In the genomic region with DNA sequence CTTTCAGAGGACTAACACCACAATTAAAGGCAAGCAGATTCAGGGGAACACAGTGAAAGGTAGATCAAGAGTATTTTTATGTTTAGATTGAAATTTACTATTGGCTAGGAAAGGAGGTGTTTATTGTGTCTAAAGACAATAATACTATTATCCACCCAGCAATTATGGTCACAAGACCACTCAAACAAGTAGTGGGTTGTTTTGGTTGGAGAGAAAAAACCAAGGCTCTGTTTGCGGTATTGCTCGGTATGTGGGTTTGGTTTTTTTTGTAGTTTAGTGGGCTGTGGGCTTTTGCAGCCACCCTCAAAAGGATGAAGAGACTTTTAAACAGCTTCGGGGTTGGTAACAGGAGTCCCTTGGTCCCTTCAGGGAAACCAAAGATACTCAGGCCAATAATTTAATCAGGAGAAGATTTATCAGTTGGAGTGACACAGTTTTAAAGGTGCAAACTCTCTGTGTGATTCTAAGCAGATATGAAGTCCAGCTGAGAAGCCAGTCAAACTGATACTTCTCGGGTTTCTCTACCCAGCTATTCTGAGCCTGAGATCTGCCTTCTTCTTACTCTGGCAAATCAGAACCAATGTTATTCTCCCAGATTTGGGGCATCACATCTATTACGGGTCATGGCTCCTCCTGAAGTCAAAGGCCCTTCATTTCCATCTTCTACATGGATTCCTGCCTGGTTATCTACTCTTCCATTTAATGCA, we compare ENCODE assay signal across 17 cellular contexts. TPM values are rescaled to one million over a fixed set of nuclear protein-coding genes. Genes with fewer than 3 reads are reported as not detected.
A peak's percentile ranks its signal among the peaks of the same experiment; 100 is the strongest.
DNase-seq lines count a peak whose midpoint lies in the region; ATAC-seq lines count a peak whose summit lies in the region.
"Had no signal": no experiment of that assay in that cellular context is flagged by ENCODE, and none has a peak within 500 bp of the region (broad histone marks: within the 10 kb centered on the region; RNA-seq: fewer than 3 reads in every experiment).

No MANE protein-coding gene starts in this region.

- no peak overlapping the region for H3K27ac Mint-ChIP-seq in activated CD4-positive, alpha-beta T cell treated with anti-CD3 and anti-CD28 coated beads for 36 hours
- H3K27ac Mint-ChIP-seq: mesothelial cell of epicardium; stimulated activated naive B cell treated with anti-CD40 and anti-IgM and Interleukin-4, amounts not matched to agents 10 μg/mL and 1 μg/mL and 100 μg/mL, for 72 hours had no signal

- DNase-seq in left kidney (ENCODE audit: low read depth, low spot score) = peak; percentile 14
- no peak for DNase-seq in activated CD4-positive, alpha-beta T cell treated with anti-CD3 and anti-CD28 coated beads for 36 hours
- no peak for DNase-seq in stimulated activated naive CD8-positive, alpha-beta T cell treated with anti-CD3 and anti-CD28 coated beads, Interleukin-15, Interleukin-2, amounts not matched to agents 100 U/mL and 50 U/mL, for 24 hours
- DNase-seq in activated CD4-positive, alpha-beta T cell treated with anti-CD3 and anti-CD28 coated beads for 48 hours = no peak
- DNase-seq in activated CD4-positive, alpha-beta T cell treated with anti-CD3 and anti-CD28 coated beads, Interleukin-2, amount 50 U/mL, for 4 hours = no peak
- DNase-seq: colonic mucosa; NCI-H345; psoas muscle; stimulated activated CD4-positive, alpha-beta T cell treated with anti-CD3 and anti-CD28 coated beads, Interleukin-1b, Interleukin-23, amount 100 ng/mL, for 48 hours; stimulated activated naive B cell treated with anti-CD40 and anti-IgM and Interleukin-4, amounts not matched to agents 10 μg/mL and 1 μg/mL and 100 μg/mL, for 72 hours; T-helper 9 cell had no signal

- no peak overlapping the region for H3K4me3 Mint-ChIP-seq in activated CD4-positive, alpha-beta T cell treated with anti-CD3 and anti-CD28 coated beads for 36 hours
- H3K4me3 Mint-ChIP-seq: mesothelial cell of epicardium; stimulated activated naive B cell treated with anti-CD40 and anti-IgM and Interleukin-4, amounts not matched to agents 10 μg/mL and 1 μg/mL and 100 μg/mL, for 72 hours had no signal

- CTCF ChIA-PET in activated CD4-positive, alpha-beta T cell treated with anti-CD3 and anti-CD28 coated beads for 36 hours (lab: Charles Lee) = no interaction called here

- intact Hi-C loops in activated CD4-positive, alpha-beta T cell treated with anti-CD3 and anti-CD28 coated beads for 36 hours (cut with DNase I, micrococcal nuclease) = no loop called here

- H3K27me3 Mint-ChIP-seq in activated CD4-positive, alpha-beta T cell treated with anti-CD3 and anti-CD28 coated beads for 36 hours = no peaks in the 10 kb centered on the region
- H3K27me3 Mint-ChIP-seq: stimulated activated naive B cell treated with anti-CD40 and anti-IgM and Interleukin-4, amounts not matched to agents 10 μg/mL and 1 μg/mL and 100 μg/mL, for 72 hours had no signal

- no peaks in the 10 kb centered on the region for H3K4me1 Mint-ChIP-seq in activated CD4-positive, alpha-beta T cell treated with anti-CD3 and anti-CD28 coated beads for 36 hours
- H3K4me1 Mint-ChIP-seq: mesothelial cell of epicardium; stimulated activated naive B cell treated with anti-CD40 and anti-IgM and Interleukin-4, amounts not matched to agents 10 μg/mL and 1 μg/mL and 100 μg/mL, for 72 hours had no signal

- no peaks in the 10 kb centered on the region for H3K9me3 Mint-ChIP-seq in activated CD4-positive, alpha-beta T cell treated with anti-CD3 and anti-CD28 coated beads for 36 hours (ENCODE audit: low read depth)
- H3K9me3 Mint-ChIP-seq: mesothelial cell of epicardium; stimulated activated naive B cell treated with anti-CD40 and anti-IgM and Interleukin-4, amounts not matched to agents 10 μg/mL and 1 μg/mL and 100 μg/mL, for 72 hours had no signal

- POLR2A ChIA-PET in activated CD4-positive, alpha-beta T cell treated with anti-CD3 and anti-CD28 coated beads for 36 hours (lab: Charles Lee) = no interaction called here

- peak; percentile 47 for ATAC-seq in GM18873 (IDR thresholded peaks at IDR 0.05; ENCODE audit: low FRiP score, unreplicated experiment)
- peak; percentile 64 for ATAC-seq in GM21717 (IDR thresholded peaks at IDR 0.05; ENCODE audit: unreplicated experiment)
- peak; percentile 55 for ATAC-seq in HG03175 (IDR thresholded peaks at IDR 0.05; ENCODE audit: unreplicated experiment)
- no peak for ATAC-seq in activated CD4-positive, alpha-beta T cell treated with anti-CD3 and anti-CD28 coated beads for 36 hours
- no peak for ATAC-seq in stimulated activated naive CD8-positive, alpha-beta T cell treated with anti-CD3 and anti-CD28 coated beads, Interleukin-15, Interleukin-2, amounts not matched to agents 100 U/mL and 50 U/mL, for 24 hours
- ATAC-seq: psoas muscle; stimulated activated naive B cell treated with anti-CD40 and anti-IgM and Interleukin-4, amounts not matched to agents 10 μg/mL and 1 μg/mL and 100 μg/mL, for 72 hours had no signal

- H3K36me3 Mint-ChIP-seq in activated CD4-positive, alpha-beta T cell treated with anti-CD3 and anti-CD28 coated beads for 36 hours (ENCODE audit: low read depth) = no peaks in the 10 kb centered on the region
- H3K36me3 Mint-ChIP-seq: mesothelial cell of epicardium; stimulated activated naive B cell treated with anti-CD40 and anti-IgM and Interleukin-4, amounts not matched to agents 10 μg/mL and 1 μg/mL and 100 μg/mL, for 72 hours had no signal

RNA-seq across cellular contexts. Expression of a gene that starts 55.3 kb away (rescaled TPM):
- not detected for total RNA-seq in activated CD4-positive, alpha-beta T cell treated with anti-CD3 and anti-CD28 coated beads for 36 hours
- total RNA-seq: activated CD8-positive, alpha-beta memory T cell treated with anti-CD3 and anti-CD28 coated beads for 36 hours; RPMI7951 had no signal

Comparison
In these comparisons a context has a peak if more than half of its experiments do, and no peak if none do; other contexts are left out.
1. ATAC-seq: peak in GM18873 (single experiment), GM21717 (single experiment) and HG03175 (single experiment); none in activated CD4-positive, alpha-beta T cell treated with anti-CD3 and anti-CD28 coated beads for 36 hours (single experiment) and stimulated activated naive CD8-positive, alpha-beta T cell treated with anti-CD3 and anti-CD28 coated beads, Interleukin-15, Interleukin-2, amounts not matched to agents 100 U/mL and 50 U/mL, for 24 hours (single experiment).